In the genomic region with DNA sequence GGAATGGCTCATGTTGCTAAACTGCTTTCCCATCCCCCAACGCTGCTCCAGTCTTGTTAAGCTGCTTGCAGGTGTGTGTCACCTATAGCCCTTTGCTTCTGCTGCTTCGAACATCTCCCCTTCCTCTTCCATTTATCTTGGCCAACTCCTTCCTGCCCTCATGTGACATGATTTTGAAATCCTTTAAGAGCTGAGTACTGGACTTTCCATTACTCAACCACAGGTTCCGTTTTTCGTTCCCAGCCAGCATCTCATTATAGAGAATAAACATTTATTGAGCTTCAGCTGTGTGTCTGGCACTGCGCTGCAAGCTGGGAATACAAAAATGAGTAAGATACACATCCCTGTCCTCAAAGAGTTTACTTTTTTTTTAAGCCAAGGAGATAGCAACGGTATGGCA, we compare ENCODE assay signal across 8 cellular contexts. TPM values are rescaled to one million over a fixed set of nuclear protein-coding genes. Genes with fewer than 3 reads are reported as not detected.
DNase-seq lines count a peak whose midpoint lies in the region; ATAC-seq, FAIRE-seq and TF ChIP-seq lines count a peak whose summit lies in the region.
"Had no signal": no experiment of that assay in that cellular context is flagged by ENCODE, and none has a peak within 500 bp of the region (broad histone marks: within the 10 kb centered on the region; RNA-seq: fewer than 3 reads in every experiment).

No MANE protein-coding gene starts in this region.

- no peak for TF ChIP-seq RAD21 in HCT116 (IDR thresholded peaks at IDR 0.05; ENCODE audit: low read depth)

- no peak for TF ChIP-seq POLR2A in HCT116 (IDR thresholded peaks at IDR 0.05; ENCODE audit: borderline replicate concordance, extremely low read depth, insufficient read depth, insufficient read length)

- peaks cover 4% of the 10 kb centered on the region; the same call in 1 of the 2 replicates for H3F3A ChIP-seq in PC-9 (ENCODE audit: insufficient read depth, low read depth)

- H3K9ac ChIP-seq in HCT116 (ENCODE audit: low read length): no peak overlapping the region

- H3K27me3 ChIP-seq in HCT116 (ENCODE audit: insufficient read depth, low read length): no peaks in the 10 kb centered on the region
- H3K27me3 ChIP-seq in PC-9 (ENCODE audit: insufficient read depth, low read depth): no peaks in the 10 kb centered on the region
- no peaks in the 10 kb centered on the region for H3K27me3 ChIP-seq in small intestine (ENCODE audit: control insufficient read depth in 2 of 2, insufficient read depth in 2 of 2, low read length in 2 of 2)
- H3K27me3 ChIP-seq: Peyer's patch had no signal

- ATAC-seq in HCT116 (no peak), esophagus mucosa (no peak)

- POLR2A ChIA-PET in HCT116 (lab: Charles Lee) (no interaction called here), PC-9 (lab: Charles Lee; ENCODE audit: unreplicated experiment) (interaction anchor here (0.7 kb wide), 2 partner anchors 15 to 1293 kb away, joined by 3 to 8 read pairs; no protein-coding TSS in a partner anchor)

- H3K4me2 ChIP-seq in HCT116 (ENCODE audit: low read length): peak overlapping the region; percentile 94
- peak overlapping the region; percentile 91 for H3K4me2 ChIP-seq in PC-9

- H3K4me1 ChIP-seq in HCT116 (ENCODE audit: control insufficient read depth in 1 of 2, insufficient read depth in 2 of 2, low read length in 2 of 2) (peaks cover 6 to 22% of the 10 kb centered on the region in 2 experiments), PC-9 (replicated peaks; ENCODE audit: insufficient read depth) (peaks cover 29% of the 10 kb centered on the region), small intestine (ENCODE audit: control insufficient read depth in 2 of 2, insufficient read depth in 1 of 2, low read depth in 1 of 2, low read length in 1 of 2) (no peaks in the 10 kb centered on the region)

- CTCF ChIA-PET in HCT116 (lab: Charles Lee) (no interaction called here), PC-9 (lab: Charles Lee) (interaction anchor here (0.5 to 0.6 kb wide), 2 partner anchors 61 to 1376 kb away, joined by 3 to 10 read pairs; no protein-coding TSS in a partner anchor)

- H3K9me3 ChIP-seq in HCT116 (ENCODE audit: control insufficient read depth in 1 of 2, insufficient read depth in 1 of 2, low read depth in 1 of 2, low read length in 2 of 2): no peaks in the 10 kb centered on the region
- no peaks in the 10 kb centered on the region for H3K9me3 ChIP-seq in PC-9 (ENCODE audit: insufficient read depth, low read depth)
- H3K9me3 ChIP-seq in small intestine (ENCODE audit: control insufficient read depth, low read depth): no peaks in the 10 kb centered on the region
- H3K9me3 ChIP-seq: Peyer's patch had no signal

- H3K4me3 ChIP-seq in HCT116 (replicated peaks in 1 of 2; ENCODE audit: low read depth in 1 of 2, low read length in 2 of 2) (0 out of 4 replicates have a peak overlapping the region, but pooled peaks of 1 of the 2 experiments have one; percentile 100), PC-9 (no peak overlapping the region; the same call in 1 of the 2 replicates), small intestine (ENCODE audit: low read depth in 1 of 2, low read length in 2 of 2) (no peak overlapping the region)

- H4K20me1 ChIP-seq in HCT116 (ENCODE audit: insufficient read depth) (no peaks in the 10 kb centered on the region), PC-9 (ENCODE audit: insufficient read depth) (no peaks in the 10 kb centered on the region; the same call in 1 of the 2 replicates)

- RAD21 ChIA-PET in HCT116 (lab: Charles Lee; ENCODE audit: low non-redundant PET in 1 of 2, low total read pairs in 2 of 2, uncharacterized antibody in 2 of 2, unreplicated experiment in 2 of 2): no interaction called here

- no peak for FAIRE-seq in small intestine (lab: Jason Lieb, UNC)

- H2AFZ ChIP-seq in HCT116 (ENCODE audit: low read depth, low read length, poor library complexity, severe bottlenecking) (no peak overlapping the region), PC-9 (no peak overlapping the region)

- H3K36me3 ChIP-seq in HCT116 (ENCODE audit: control insufficient read depth in 1 of 2, insufficient read depth in 2 of 2, low read length in 2 of 2) (peaks cover 3 to 5% of the 10 kb centered on the region in 2 experiments; a peak in 3 of 4 replicates), PC-9 (ENCODE audit: low read depth) (peaks cover 11% of the 10 kb centered on the region; the same call in 1 of the 2 replicates), small intestine (ENCODE audit: control insufficient read depth in 2 of 2, insufficient read depth in 2 of 2, low read length in 2 of 2) (peaks cover 0 to 2% of the 10 kb centered on the region in 2 donors)

- H3K9me2 ChIP-seq in HCT116 (ENCODE audit: insufficient read depth) (no peaks in the 10 kb centered on the region), PC-9 (ENCODE audit: insufficient read depth) (no peaks in the 10 kb centered on the region)

- intact Hi-C loops in HCT116 (cut with micrococcal nuclease): no loop called here
- intact Hi-C loops in PC-9 (cut with micrococcal nuclease; ENCODE audit: unreplicated experiment): loop anchor here (2.0 kb wide), 1 partner anchor 37 kb away; no protein-coding TSS in a partner anchor

- BruUV-seq in HCT116 (replicated peaks; lab: Mats Ljungman, UMichigan): no TSS peak
- no TSS peak for BruUV-seq in PC-9 (replicated peaks; lab: Mats Ljungman, UMichigan)

- TF ChIP-seq CTCF in HCT116 (IDR thresholded peaks at IDR 0.05 in 2 of 3, conservative IDR thresholded peaks at IDR 0.05 in 1 of 3; ENCODE audit: borderline replicate concordance in 1 of 3, insufficient read depth in 1 of 3, low read depth in 2 of 3, low read length in 2 of 3) (no peak), PC-9 (conservative IDR thresholded peaks at IDR 0.05) (no peak)

- DNase-seq in HCT116 (ENCODE audit: low read depth, low spot score) (no peak), PC-9 (no peak), fibroblast of gingiva (ENCODE audit: low read depth) (peak; percentile 50), small intestine (peak; percentile 11), kidney glomerular epithelial cell (lab: John Stamatoyannopoulos, UW) (no peak)
- DNase-seq in stimulated activated CD4-positive, alpha-beta T cell treated with anti-CD3 and anti-CD28 coated beads, Interleukin-15, amount 100 ng/mL, for 24 hours: no peak

- H3K79me2 ChIP-seq in HCT116 (ENCODE audit: insufficient read depth, low read length) (peaks cover 49% of the 10 kb centered on the region), PC-9 (ENCODE audit: low read depth) (peaks cover 66% of the 10 kb centered on the region)

- H3K27ac ChIP-seq in HCT116 (ENCODE audit: low read depth, low read length): no peak overlapping the region
- no peak overlapping the region for H3K27ac ChIP-seq in PC-9
- peak overlapping the region in 1 of 2 donors; percentile 55 for H3K27ac ChIP-seq in small intestine (ENCODE audit: low read depth in 1 of 2, low read length in 1 of 2)

- 67 to 89% (median 84%) methylated on average over 6 of the region's 6 CpGs for WGBS in small intestine, 3 donors

TF ChIP-seq in HCT116, 20 proteins besides CTCF, POLR2A, EP300 and RAD21:
- TF ChIP-seq EGR1 (IDR thresholded peaks at IDR 0.05; ENCODE audit: low read depth) (no peak), POLR2AphosphoS5 (IDR thresholded peaks at IDR 0.05; ENCODE audit: low read depth, low read length) (no peak), CBX3 (IDR thresholded peaks at IDR 0.05; ENCODE audit: low read depth) (no peak), TCF7L2 (IDR thresholded peaks at IDR 0.05; ENCODE audit: borderline replicate concordance, extremely low read depth, insufficient read depth, insufficient read length) (no peak)
- TF ChIP-seq, protein P1, sequence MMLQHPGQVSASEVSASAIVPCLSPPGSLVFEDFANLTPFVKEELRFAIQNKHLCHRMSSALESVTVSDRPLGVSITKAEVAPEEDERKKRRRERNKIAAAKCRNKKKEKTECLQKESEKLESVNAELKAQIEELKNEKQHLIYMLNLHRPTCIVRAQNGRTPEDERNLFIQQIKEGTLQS (IDR thresholded peaks at IDR 0.05): no peak

RNA-seq across cellular contexts. Expression of a gene that starts 1.7 kb away (rescaled TPM):
- 29.3 TPM for total RNA-seq in HCT116 (2021; ENCODE audit: unreplicated experiment)
- 15.4 and 19.5 TPM in 2 replicates for polyA plus RNA-seq in HCT116 (2012)
- total RNA-seq in PC-9 (2021): 53.1 and 56.1 TPM in 2 replicates
- polyA plus RNA-seq in small intestine: 10 to 100 TPM in 1 of 3 donors, 1 to 10 TPM in 2; 7.8 to 15.2 (median 8.1) TPM
- total RNA-seq in esophagus mucosa: 30.0 TPM

Comparison
In these comparisons a context has a peak if more than half of its experiments do, and no peak if none do; other contexts are left out.
1. DNase-seq: peak in fibroblast of gingiva (single experiment) and small intestine (single experiment); none in HCT116 (single experiment), PC-9 (0 of 2), stimulated activated CD4-positive, alpha-beta T cell treated with anti-CD3 and anti-CD28 coated beads, Interleukin-15, amount 100 ng/mL, for 24 hours (single experiment) and kidney glomerular epithelial cell (single experiment).